23 cellular contexts compared by ENCODE assay signal in the genomic region with DNA sequence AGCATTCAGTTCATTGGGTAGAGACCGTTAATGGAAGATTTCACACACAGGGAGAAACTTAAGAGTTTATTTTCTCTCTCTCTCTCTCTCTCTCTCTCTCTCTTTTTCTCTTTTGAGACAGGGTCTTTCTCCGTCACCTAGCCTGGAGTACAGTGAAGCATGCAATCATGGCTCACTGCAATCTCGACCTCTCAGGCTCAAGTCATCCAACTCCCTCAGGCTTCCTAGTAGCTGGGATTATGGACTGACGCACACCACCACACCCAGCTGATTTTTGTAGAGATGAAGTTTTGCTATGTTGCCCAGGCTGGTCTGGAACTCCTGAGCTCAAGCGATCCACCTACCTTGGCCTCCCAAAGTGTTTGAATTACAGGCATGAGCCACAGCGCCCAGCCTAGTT. TPM values are rescaled to one million over a fixed set of nuclear protein-coding genes. Genes with fewer than 3 reads are reported as not detected.
DNase-seq lines count a peak whose midpoint lies in the region; FAIRE-seq and TF ChIP-seq lines count a peak whose summit lies in the region.
"Had no signal": no experiment of that assay in that cellular context is flagged by ENCODE, and none has a peak within 500 bp of the region (broad histone marks: within the 10 kb centered on the region; RNA-seq: fewer than 3 reads in every experiment).

No MANE protein-coding gene starts in this region.

- intact Hi-C loops in kidney (cut with DNase I), result no loop called here

- FAIRE-seq in kidney (lab: Jason Lieb, UNC), result no peak
- FAIRE-seq: A549, GM12878, HepG2 had no signal

- peaks cover 46% of the 10 kb centered on the region for H3K27me3 Mint-ChIP-seq in nephron (ENCODE audit: low read depth)

- no peaks in the 10 kb centered on the region for H3K9me3 ChIP-seq in kidney (ENCODE audit: control insufficient read depth in 1 of 2, low read length in 2 of 2)
- H3K9me3 ChIP-seq: A549, Caco-2, HAP-1 had no signal

- no peaks in the 10 kb centered on the region for H3K36me3 Mint-ChIP-seq in nephron (ENCODE audit: low read depth)
- H3K36me3 Mint-ChIP-seq: IgD-negative memory B cell had no signal

- peaks cover 0 to 2% of the 10 kb centered on the region in 2 donors for H3K36me3 ChIP-seq in kidney (ENCODE audit: control insufficient read depth in 1 of 2, insufficient read depth in 2 of 2, low read length in 2 of 2)
- H3K36me3 ChIP-seq: HAP-1 had no signal

- H3K9ac ChIP-seq in kidney (ENCODE audit: low read length in 2 of 2), result peak overlapping the region in 1 of 2 donors; percentile 41
- H3K9ac ChIP-seq: GM23248 had no signal

- no peak overlapping the region for H3K27ac ChIP-seq in kidney (ENCODE audit: low read depth in 2 of 2, low read length in 2 of 2)
- H3K27ac ChIP-seq: A549, C4-2B, GM23248 had no signal

- H3K9me3 Mint-ChIP-seq in nephron, result no peaks in the 10 kb centered on the region

- H3K4me1 Mint-ChIP-seq in nephron, result no peaks in the 10 kb centered on the region
- H3K4me1 Mint-ChIP-seq: IgD-negative memory B cell had no signal

- DNase-seq in epithelial cell of esophagus (ENCODE audit: low read depth), result peak; percentile 36
- DNase-seq in kidney, result no peak
- peak; percentile 51 for DNase-seq in renal cortical epithelial cell (ENCODE audit: low read depth)
- DNase-seq in effector CD8-positive, alpha-beta T cell (lab: John Stamatoyannopoulos, UW), result no peak
- no peak for DNase-seq in activated gamma-delta T cell (lab: John Stamatoyannopoulos, UW)
- no peak for DNase-seq in RKO (ENCODE audit: low spot score)
- no peak for DNase-seq in inferior parietal cortex (ENCODE audit: extremely low spot score)
- DNase-seq: AML-193; Caco-2; CD4-positive, alpha-beta T cell; DMS153; DND-41; EL; GM23248 had no signal

- peaks cover 0 to 16% of the 10 kb centered on the region in 2 donors for H3K4me1 ChIP-seq in kidney (ENCODE audit: control insufficient read depth in 1 of 2, insufficient read depth in 1 of 2, low read depth in 1 of 2, low read length in 2 of 2)
- H3K4me1 ChIP-seq: A549, HAP-1 had no signal

- H3K4me3 ChIP-seq in epithelial cell of esophagus (ENCODE audit: low read length), result no peak overlapping the region
- H3K4me3 ChIP-seq in kidney (ENCODE audit: low read length in 2 of 2), result peak overlapping the region; percentile 89 to 93
- H3K4me3 ChIP-seq: A549, GM12878, GM23248, HAP-1 had no signal

- H3K27ac Mint-ChIP-seq in nephron, result peak overlapping the region; percentile 19 to 83 (median 78)
- H3K27ac Mint-ChIP-seq: CD4-positive, alpha-beta T cell; IgD-negative memory B cell had no signal

- H3K4me3 Mint-ChIP-seq in nephron, result peak overlapping the region; percentile 42 to 74 (median 70)
- H3K4me3 Mint-ChIP-seq: CD4-positive, alpha-beta T cell; IgD-negative memory B cell had no signal

- no peak for TF ChIP-seq CTCF in epithelial cell of esophagus (IDR thresholded peaks at IDR 0.05; ENCODE audit: insufficient read depth, low read depth, low read length, missing control alignments)
- no peak for TF ChIP-seq CTCF in kidney (IDR thresholded peaks at IDR 0.05; ENCODE audit: borderline replicate concordance, extremely low read depth, insufficient read depth)
- no peak for TF ChIP-seq CTCF in nephron (IDR thresholded peaks at IDR 0.05; ENCODE audit: unreplicated experiment in 3 of 3)

RNA-seq across cellular contexts. Expression of a gene that starts 1.6 kb away (rescaled TPM):
- 55.7 TPM for total RNA-seq in kidney
- polyA plus RNA-seq in kidney (ENCODE audit: insufficient read depth, low read depth, low replicate concordance), result 60.0 TPM
- 2.3 and 11.8 TPM in 2 replicates for total RNA-seq in renal cortical epithelial cell
- total RNA-seq: CD4-positive, alpha-beta T cell; G401; GM23248 had no signal
- polyA plus RNA-seq: BJ, GM12878, GM23248 had no signal

Comparison
In these comparisons a context has a peak if more than half of its experiments do, and no peak if none do; other contexts are left out.
1. DNase-seq: peak in epithelial cell of esophagus (single experiment) and renal cortical epithelial cell (single experiment); none in kidney (single experiment), effector CD8-positive, alpha-beta T cell (single experiment), activated gamma-delta T cell (single experiment), RKO (single experiment) and inferior parietal cortex (single experiment).